In genomic region chr6:28349892-28350737, GRCh38 we compare ENCODE assay signal across 8 cellular contexts. TPM values are rescaled to one million over a fixed set of nuclear protein-coding genes. Genes with fewer than 3 reads are reported as not detected.
DNase-seq lines count a peak whose midpoint lies in the region; ATAC-seq and TF ChIP-seq lines count a peak whose summit lies in the region.

TSS of gene ZKSCAN3 (plus strand) at chr6:28349947. CDS start at chr6:28359587, 9,640 bp downstream.

- H2AFZ ChIP-seq in PC-3 (ENCODE audit: low read length): peak within 1 kb of the TSS; percentile 100

- H3K27ac ChIP-seq in PC-3 (ENCODE audit: low read length) (peak within 1 kb of the TSS; percentile 49), muscle layer of colon (ENCODE audit: low read depth, low read length) (peak within 1 kb of the TSS; percentile 79)

- CTCF ChIA-PET in PC-3 (lab: Charles Lee): interaction anchor here (1.2 kb wide), 1 partner anchor 33 kb away, joined by 3 read pairs; no protein-coding TSS in a partner anchor

- H3F3A ChIP-seq in PC-3 (ENCODE audit: low read length, unreplicated experiment): no peaks in the 10 kb centered on the region

- H3K4me1 ChIP-seq in PC-3 (ENCODE audit: insufficient read depth, low read length): peaks cover 33% of the 10 kb centered on the region
- H3K4me1 ChIP-seq in muscle layer of colon (ENCODE audit: insufficient read depth, low read length): peaks cover 20% of the 10 kb centered on the region

- H3K4me3 ChIP-seq in PC-3 (ENCODE audit: low read length): peak within 1 kb of the TSS; percentile 84
- H3K4me3 ChIP-seq in muscle layer of colon (ENCODE audit: low read depth in 1 of 2, low read length in 2 of 2): peak within 1 kb of the TSS; percentile 72 to 100

- no peaks in the 10 kb centered on the region for H3K9me2 ChIP-seq in PC-3 (replicated peaks; ENCODE audit: low read length)

- intact Hi-C loops in PC-3 (cut with micrococcal nuclease): loop anchor here (2.0 to 10.0 kb wide), 2 partner anchors 83 to 445 kb away; partner anchors contain the start of gene ZSCAN26

- H3K9me3 ChIP-seq in PC-3 (ENCODE audit: low read length): no peaks in the 10 kb centered on the region
- H3K9me3 ChIP-seq in muscle layer of colon (ENCODE audit: low read length): no peaks in the 10 kb centered on the region

- peaks cover 46% of the 10 kb centered on the region for H3K79me2 ChIP-seq in PC-3 (ENCODE audit: low read length)

- H3K36me3 ChIP-seq in PC-3 (ENCODE audit: low read depth, low read length) (no peaks in the 10 kb centered on the region), muscle layer of colon (ENCODE audit: insufficient read depth, low read length) (no peaks in the 10 kb centered on the region)

- ATAC-seq in GM21381 (IDR thresholded peaks at IDR 0.05; ENCODE audit: unreplicated experiment): peak; percentile 88
- ATAC-seq in PC-3: peak; percentile 75
- peak; percentile 78 for ATAC-seq in esophagus mucosa

- POLR2A ChIA-PET in PC-3 (lab: Charles Lee; ENCODE audit: unreplicated experiment): interaction anchor here (0.6 kb wide), 3 partner anchors 226 to 1218 kb away, joined by 3 read pairs; partner anchors contain the start of gene ZSCAN16

- no peaks in the 10 kb centered on the region for H4K20me1 ChIP-seq in PC-3 (ENCODE audit: low read length)

- TSS peak; percentile 80 for BruUV-seq in PC-3 (replicated peaks; lab: Mats Ljungman, UMichigan)

- TF ChIP-seq CTCF in PC-3 (conservative IDR thresholded peaks at IDR 0.05; ENCODE audit: low read depth, low read length): no peak

- DNase-seq in DMS 273 treated with DMSO at 0.1 percent for 48 hours (lab: John Stamatoyannopoulos, UW) (peak; percentile 69), HUDEP-2 (lab: John Stamatoyannopoulos, UW; ENCODE audit: unreplicated experiment in 76 of 76) (peak in 74 of 76 experiments; percentile 65 to 94 (median 88)), PC-3 (peak; percentile 82)
- DNase-seq in activated T-cell treated with anti-CD3 and anti-CD28 coated beads, Interleukin-2, amount 50 U/mL, for 1 hour: peak; percentile 80
- DNase-seq in stimulated activated CD8-positive, alpha-beta memory T cell treated with anti-CD3 and anti-CD28 coated beads, Interleukin-7, amount 100 ng/mL, for 24 hours (ENCODE audit: low read depth): peak; percentile 71

- H3K27me3 ChIP-seq in PC-3 (ENCODE audit: low read length): no peaks in the 10 kb centered on the region
- no peaks in the 10 kb centered on the region for H3K27me3 ChIP-seq in muscle layer of colon (ENCODE audit: control insufficient read depth in 1 of 2, insufficient read depth in 2 of 2, low read length in 2 of 2)

- H3K4me2 ChIP-seq in PC-3 (ENCODE audit: low read length): peak within 1 kb of the TSS; percentile 94

- H3K9ac ChIP-seq in PC-3 (ENCODE audit: low read length) (peak within 1 kb of the TSS; percentile 75), muscle layer of colon (ENCODE audit: low read length) (peak within 1 kb of the TSS; percentile 95)

RNA-seq across cellular contexts. Expression of gene ZKSCAN3, which starts in this region (rescaled TPM):
- 1.9 and 2.3 TPM in 2 replicates for total RNA-seq in PC-3 (2014; rRNA removed)
- 2.4 TPM for total RNA-seq in esophagus mucosa

Comparison
In these comparisons a context has a peak if more than half of its experiments do, and no peak if none do; other contexts are left out.
1. Peak in every context shown above with its lines: DNase-seq, ATAC-seq, H3K4me3 ChIP-seq and H3K27ac ChIP-seq.